Comparison of ENCODE assay signal across 30 cellular contexts in the genomic region with DNA sequence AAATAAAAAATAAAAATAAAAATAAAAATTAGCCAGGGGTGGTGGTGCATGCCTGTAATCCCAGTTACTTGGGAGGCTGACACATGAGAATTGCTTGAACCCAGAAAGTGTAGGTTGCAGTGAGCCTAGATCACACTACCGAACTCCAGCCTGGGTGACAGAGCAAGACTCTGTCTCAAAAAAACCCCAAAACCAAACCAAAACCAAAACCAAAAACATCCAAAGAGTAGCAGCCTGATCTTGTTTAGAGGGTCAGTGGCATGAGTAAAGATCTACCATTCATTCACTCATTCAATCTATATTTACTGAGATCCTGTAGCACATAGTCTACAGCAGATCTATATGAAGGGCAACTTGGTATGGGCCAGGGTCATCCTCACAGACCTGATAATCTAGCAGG.
"Had no signal": no experiment of that assay in that cellular context is flagged by ENCODE, and none has a peak within 500 bp of the region (broad histone marks: within the 10 kb centered on the region; RNA-seq: fewer than 3 reads in every experiment).

No MANE protein-coding gene starts in this region.

- DNase-seq: effector CD8-positive, alpha-beta T cell; endodermal cell; foreskin keratinocyte; heart left ventricle; kidney; mesenchymal stem cell; mucosa of descending colon; naive B cell; occipital lobe; ovary; posterior cingulate gyrus; psoas muscle; right cardiac atrium; sigmoid colon; stimulated activated CD4-positive, alpha-beta T cell treated with anti-CD3 and anti-CD28 coated beads, Interleukin-2, amount 100 ng/mL, for 24 hours; stimulated activated CD4-positive, alpha-beta T cell treated with anti-CD3 and anti-CD28 coated beads, Interleukin-4, amount 100 ng/mL, for 24 hours; stimulated activated naive CD4-positive, alpha-beta T cell treated with Interleukin-2 at 50 U/mL for 16 hours; stomach; thyroid gland; trophoblast cell had no signal

- H3K27me3 Mint-ChIP-seq: dendritic cell treated with granulocyte-macrophage colony-stimulating factor and Interleukin-4, amounts not matched to agents 40 ng/mL and 50 ng/mL, for 4 days; naive B cell; natural killer cell treated with Interleukin-12 subunit alpha and Interleukin-12 subunit beta and Interleukin-15 and Interleukin-18, amount 100 ng/mL, for 72 hours had no signal

- H3K4me3 ChIP-seq: gastroesophageal sphincter, heart left ventricle, hepatocyte, mucosa of descending colon, ovary, psoas muscle, sigmoid colon, stomach, thyroid gland, vagina had no signal

- H3K27ac ChIP-seq: epithelial cell of prostate, foreskin keratinocyte, gastroesophageal sphincter, hepatocyte, ovary, psoas muscle, stomach, thyroid gland had no signal

- H2AFZ ChIP-seq: hepatocyte had no signal

- H3K27me3 ChIP-seq: foreskin keratinocyte, gastroesophageal sphincter, heart left ventricle, hepatocyte, ovary, sigmoid colon, stomach, thyroid gland, vagina had no signal

- H3K9me3 ChIP-seq: gastroesophageal sphincter, mucosa of descending colon, ovary, psoas muscle, sigmoid colon, stomach, thyroid gland, vagina had no signal

- ATAC-seq: esophagus mucosa; foreskin keratinocyte; gastroesophageal sphincter; heart left ventricle; left lobe of liver; mucosa of descending colon; natural killer cell treated with Interleukin-12 subunit alpha and Interleukin-12 subunit beta and Interleukin-15 and Interleukin-18, amount 100 ng/mL, for 72 hours; psoas muscle; right cardiac atrium; stimulated activated effector memory CD8-positive, alpha-beta T cell treated with anti-CD3 and anti-CD28 coated beads, Interleukin-12 subunit alpha, Interleukin-12 subunit beta, amount 100 ng/mL, for 72 hours had no signal

- H3K4me2 ChIP-seq: hepatocyte had no signal

- H3K4me1 ChIP-seq: foreskin keratinocyte had no signal

- H3K27ac Mint-ChIP-seq: dendritic cell treated with granulocyte-macrophage colony-stimulating factor and Interleukin-4, amounts not matched to agents 40 ng/mL and 50 ng/mL, for 4 days; endodermal cell; mesothelial cell of epicardium; naive B cell; stimulated activated effector memory CD8-positive, alpha-beta T cell treated with anti-CD3 and anti-CD28 coated beads, Interleukin-12 subunit alpha, Interleukin-12 subunit beta, amount 100 ng/mL, for 72 hours had no signal

- H3K9me3 Mint-ChIP-seq: dendritic cell treated with granulocyte-macrophage colony-stimulating factor and Interleukin-4, amounts not matched to agents 40 ng/mL and 50 ng/mL, for 4 days; endodermal cell; natural killer cell treated with Interleukin-12 subunit alpha and Interleukin-12 subunit beta and Interleukin-15 and Interleukin-18, amount 100 ng/mL, for 72 hours; stimulated activated effector memory CD8-positive, alpha-beta T cell treated with anti-CD3 and anti-CD28 coated beads, Interleukin-12 subunit alpha, Interleukin-12 subunit beta, amount 100 ng/mL, for 72 hours had no signal

- H3K4me3 Mint-ChIP-seq: dendritic cell treated with granulocyte-macrophage colony-stimulating factor and Interleukin-4, amounts not matched to agents 40 ng/mL and 50 ng/mL, for 4 days; endodermal cell; mesothelial cell of epicardium; naive B cell; natural killer cell treated with Interleukin-12 subunit alpha and Interleukin-12 subunit beta and Interleukin-15 and Interleukin-18, amount 100 ng/mL, for 72 hours; stimulated activated effector memory CD8-positive, alpha-beta T cell treated with anti-CD3 and anti-CD28 coated beads, Interleukin-12 subunit alpha, Interleukin-12 subunit beta, amount 100 ng/mL, for 72 hours had no signal

- H3K4me1 Mint-ChIP-seq: stimulated activated effector memory CD8-positive, alpha-beta T cell treated with anti-CD3 and anti-CD28 coated beads, Interleukin-12 subunit alpha, Interleukin-12 subunit beta, amount 100 ng/mL, for 72 hours had no signal

- H3K36me3 ChIP-seq: ovary, sigmoid colon, stomach, thyroid gland, vagina had no signal

- FAIRE-seq: kidney had no signal

- H3K79me2 ChIP-seq: hepatocyte had no signal
